ENCODE assay signal across 8 cellular contexts in genomic region chr10:70887804-70888800, GRCh38. TPM values are rescaled to one million over a fixed set of nuclear protein-coding genes. Genes with fewer than 3 reads are reported as not detected.
DNase-seq lines count a peak whose midpoint lies in the region; ATAC-seq and TF ChIP-seq lines count a peak whose summit lies in the region.

TSS of gene PCBD1 (minus strand) at chr10:70888565. CDS start at chr10:70888533, 32 bp downstream.

- DNase-seq in AG04449 (ENCODE audit: low read depth, low spot score): no peak
- DNase-seq in NCI-H774 (lab: John Stamatoyannopoulos, UW): peak; percentile 57
- DNase-seq in activated CD8-positive, alpha-beta memory T cell treated with anti-CD3 and anti-CD28 coated beads, Interleukin-2, amount 50 U/mL, for 48 hours: peak; percentile 79
- peak; percentile 60 for DNase-seq in epithelial cell of esophagus (ENCODE audit: low read depth)
- peak; percentile 79 for DNase-seq in mucosa of gallbladder (ENCODE audit: low spot score)
- peak; percentile 65 for DNase-seq in stimulated activated CD8-positive, alpha-beta memory T cell treated with anti-CD3 and anti-CD28 coated beads, Interleukin-4, amount 100 ng/mL, for 24 hours (ENCODE audit: low read depth)

- H3K4me3 ChIP-seq in AG04449 (ENCODE audit: low read depth, low read length) (peak within 1 kb of the TSS; percentile 68), epithelial cell of esophagus (ENCODE audit: low read length) (peak within 1 kb of the TSS; percentile 76)

- TF ChIP-seq CTCF in AG04449 (IDR thresholded peaks at IDR 0.05; ENCODE audit: insufficient read depth, low read length, missing control alignments) (no peak), epithelial cell of esophagus (IDR thresholded peaks at IDR 0.05; ENCODE audit: insufficient read depth, low read depth, low read length, missing control alignments) (no peak)

- POLR2A ChIA-PET in AG04449 (lab: Yijun Ruan, JAX): interaction anchor here (0.7 kb wide), 1 partner anchor 125 kb away, joined by 4 read pairs; no protein-coding TSS in a partner anchor

- CTCF ChIA-PET in AG04449 (lab: Yijun Ruan, JAX): interaction anchor here (0.9 to 5.4 kb wide), 7 partner anchors 9 to 339 kb away, joined by 3 to 50 read pairs (median 5); no protein-coding TSS in a partner anchor

- ATAC-seq in GM18858 (IDR thresholded peaks at IDR 0.05; ENCODE audit: unreplicated experiment) (peak; percentile 55), HG03097 (IDR thresholded peaks at IDR 0.05; ENCODE audit: low FRiP score, unreplicated experiment) (peak; percentile 66)

RNA-seq across cellular contexts. Expression of gene PCBD1, which starts in this region (rescaled TPM):
- total RNA-seq in mucosa of gallbladder: 142 TPM
